In genomic region chr6:167717455-167717854, GRCh38 we compare ENCODE assay signal across 1 cellular context.
TF ChIP-seq lines count a peak whose summit lies in the region.

No MANE protein-coding gene starts in this region.

TF ChIP-seq in H1, 55 proteins besides CTCF, POLR2A, EP300 and RAD21 (continued from another document):
- TF ChIP-seq, protein P1, sequence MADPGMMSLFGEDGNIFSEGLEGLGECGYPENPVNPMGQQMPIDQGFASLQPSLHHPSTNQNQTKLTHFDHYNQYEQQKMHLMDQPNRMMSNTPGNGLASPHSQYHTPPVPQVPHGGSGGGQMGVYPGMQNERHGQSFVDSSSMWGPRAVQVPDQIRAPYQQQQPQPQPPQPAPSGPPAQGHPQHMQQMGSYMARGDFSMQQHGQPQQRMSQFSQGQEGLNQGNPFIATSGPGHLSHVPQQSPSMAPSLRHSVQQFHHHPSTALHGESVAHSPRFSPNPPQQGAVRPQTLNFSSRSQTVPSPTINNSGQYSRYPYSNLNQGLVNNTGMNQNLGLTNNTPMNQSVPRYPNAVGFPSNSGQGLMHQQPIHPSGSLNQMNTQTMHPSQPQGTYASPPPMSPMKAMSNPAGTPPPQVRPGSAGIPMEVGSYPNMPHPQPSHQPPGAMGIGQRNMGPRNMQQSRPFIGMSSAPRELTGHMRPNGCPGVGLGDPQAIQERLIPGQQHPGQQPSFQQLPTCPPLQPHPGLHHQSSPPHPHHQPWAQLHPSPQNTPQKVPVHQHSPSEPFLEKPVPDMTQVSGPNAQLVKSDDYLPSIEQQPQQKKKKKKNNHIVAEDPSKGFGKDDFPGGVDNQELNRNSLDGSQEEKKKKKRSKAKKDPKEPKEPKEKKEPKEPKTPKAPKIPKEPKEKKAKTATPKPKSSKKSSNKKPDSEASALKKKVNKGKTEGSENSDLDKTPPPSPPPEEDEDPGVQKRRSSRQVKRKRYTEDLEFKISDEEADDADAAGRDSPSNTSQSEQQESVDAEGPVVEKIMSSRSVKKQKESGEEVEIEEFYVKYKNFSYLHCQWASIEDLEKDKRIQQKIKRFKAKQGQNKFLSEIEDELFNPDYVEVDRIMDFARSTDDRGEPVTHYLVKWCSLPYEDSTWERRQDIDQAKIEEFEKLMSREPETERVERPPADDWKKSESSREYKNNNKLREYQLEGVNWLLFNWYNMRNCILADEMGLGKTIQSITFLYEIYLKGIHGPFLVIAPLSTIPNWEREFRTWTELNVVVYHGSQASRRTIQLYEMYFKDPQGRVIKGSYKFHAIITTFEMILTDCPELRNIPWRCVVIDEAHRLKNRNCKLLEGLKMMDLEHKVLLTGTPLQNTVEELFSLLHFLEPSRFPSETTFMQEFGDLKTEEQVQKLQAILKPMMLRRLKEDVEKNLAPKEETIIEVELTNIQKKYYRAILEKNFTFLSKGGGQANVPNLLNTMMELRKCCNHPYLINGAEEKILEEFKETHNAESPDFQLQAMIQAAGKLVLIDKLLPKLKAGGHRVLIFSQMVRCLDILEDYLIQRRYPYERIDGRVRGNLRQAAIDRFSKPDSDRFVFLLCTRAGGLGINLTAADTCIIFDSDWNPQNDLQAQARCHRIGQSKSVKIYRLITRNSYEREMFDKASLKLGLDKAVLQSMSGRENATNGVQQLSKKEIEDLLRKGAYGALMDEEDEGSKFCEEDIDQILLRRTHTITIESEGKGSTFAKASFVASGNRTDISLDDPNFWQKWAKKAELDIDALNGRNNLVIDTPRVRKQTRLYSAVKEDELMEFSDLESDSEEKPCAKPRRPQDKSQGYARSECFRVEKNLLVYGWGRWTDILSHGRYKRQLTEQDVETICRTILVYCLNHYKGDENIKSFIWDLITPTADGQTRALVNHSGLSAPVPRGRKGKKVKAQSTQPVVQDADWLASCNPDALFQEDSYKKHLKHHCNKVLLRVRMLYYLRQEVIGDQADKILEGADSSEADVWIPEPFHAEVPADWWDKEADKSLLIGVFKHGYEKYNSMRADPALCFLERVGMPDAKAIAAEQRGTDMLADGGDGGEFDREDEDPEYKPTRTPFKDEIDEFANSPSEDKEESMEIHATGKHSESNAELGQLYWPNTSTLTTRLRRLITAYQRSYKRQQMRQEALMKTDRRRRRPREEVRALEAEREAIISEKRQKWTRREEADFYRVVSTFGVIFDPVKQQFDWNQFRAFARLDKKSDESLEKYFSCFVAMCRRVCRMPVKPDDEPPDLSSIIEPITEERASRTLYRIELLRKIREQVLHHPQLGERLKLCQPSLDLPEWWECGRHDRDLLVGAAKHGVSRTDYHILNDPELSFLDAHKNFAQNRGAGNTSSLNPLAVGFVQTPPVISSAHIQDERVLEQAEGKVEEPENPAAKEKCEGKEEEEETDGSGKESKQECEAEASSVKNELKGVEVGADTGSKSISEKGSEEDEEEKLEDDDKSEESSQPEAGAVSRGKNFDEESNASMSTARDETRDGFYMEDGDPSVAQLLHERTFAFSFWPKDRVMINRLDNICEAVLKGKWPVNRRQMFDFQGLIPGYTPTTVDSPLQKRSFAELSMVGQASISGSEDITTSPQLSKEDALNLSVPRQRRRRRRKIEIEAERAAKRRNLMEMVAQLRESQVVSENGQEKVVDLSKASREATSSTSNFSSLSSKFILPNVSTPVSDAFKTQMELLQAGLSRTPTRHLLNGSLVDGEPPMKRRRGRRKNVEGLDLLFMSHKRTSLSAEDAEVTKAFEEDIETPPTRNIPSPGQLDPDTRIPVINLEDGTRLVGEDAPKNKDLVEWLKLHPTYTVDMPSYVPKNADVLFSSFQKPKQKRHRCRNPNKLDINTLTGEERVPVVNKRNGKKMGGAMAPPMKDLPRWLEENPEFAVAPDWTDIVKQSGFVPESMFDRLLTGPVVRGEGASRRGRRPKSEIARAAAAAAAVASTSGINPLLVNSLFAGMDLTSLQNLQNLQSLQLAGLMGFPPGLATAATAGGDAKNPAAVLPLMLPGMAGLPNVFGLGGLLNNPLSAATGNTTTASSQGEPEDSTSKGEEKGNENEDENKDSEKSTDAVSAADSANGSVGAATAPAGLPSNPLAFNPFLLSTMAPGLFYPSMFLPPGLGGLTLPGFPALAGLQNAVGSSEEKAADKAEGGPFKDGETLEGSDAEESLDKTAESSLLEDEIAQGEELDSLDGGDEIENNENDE (IDR thresholded peaks at IDR 0.05; ENCODE audit: insufficient replicate concordance, low read length), result no peak
- TF ChIP-seq KDM5A (IDR thresholded peaks at IDR 0.05; ENCODE audit: low read length) (no peak), RBBP5 (IDR thresholded peaks at IDR 0.05; ENCODE audit: borderline replicate concordance, low read depth, low read length) (no peak), TEAD4 (IDR thresholded peaks at IDR 0.05; ENCODE audit: low read depth, low read length) (no peak), TAF1 (IDR thresholded peaks at IDR 0.05; ENCODE audit: low read depth, low read length) (no peak), CTBP2 (IDR thresholded peaks at IDR 0.05; ENCODE audit: borderline replicate concordance, insufficient read depth, insufficient read length, low read length) (no peak), SUZ12 (IDR thresholded peaks at IDR 0.05; ENCODE audit: low read length) (no peak)
